ENCODE assay signal across 12 cellular contexts in genomic region chr21:42425603-42425985, GRCh38.
DNase-seq lines count a peak whose midpoint lies in the region; ATAC-seq, FAIRE-seq and TF ChIP-seq lines count a peak whose summit lies in the region.
"Had no signal": no experiment of that assay in that cellular context is flagged by ENCODE, and none has a peak within 500 bp of the region (broad histone marks: within the 10 kb centered on the region; RNA-seq: fewer than 3 reads in every experiment).

No MANE protein-coding gene starts in this region.

- H3K4me3 ChIP-seq in DND-41 (ENCODE audit: low read depth in 1 of 2, low read length in 2 of 2) = peak overlapping the region in 1 of 2 experiments; percentile 39; a peak in 2 of 4 replicates
- H3K4me3 ChIP-seq in Loucy (ENCODE audit: low read length, poor library complexity, severe bottlenecking) = peak overlapping the region; percentile 63
- H3K4me3 ChIP-seq in effector memory CD4-positive, alpha-beta T cell (ENCODE audit: insufficient read depth, low read depth, low read length, poor library complexity, severe bottlenecking) = peak overlapping the region; percentile 32
- H3K4me3 ChIP-seq: PC-9, sigmoid colon, tibial nerve had no signal

- peaks cover 25% of the 10 kb centered on the region for H3K79me2 ChIP-seq in DND-41 (ENCODE audit: insufficient read depth, low read length)
- 0 out of 2 replicates have a peak, but pooled peaks cover 5% of the 10 kb centered on the region for H3K79me2 ChIP-seq in Loucy (ENCODE audit: insufficient read depth, low read length)

- DNase-seq in DND-41 (peak; percentile 66), nucleus accumbens (lab: John Stamatoyannopoulos, UW) (no peak), GM19239 (ENCODE audit: insufficient read length, low spot score) (no peak)
- no peak for DNase-seq in effector memory CD4-positive, alpha-beta T cell
- DNase-seq: NCI-H2227 treated with DMSO at 0.1 percent for 48 hours, PC-9, sigmoid colon had no signal

- H3K4me2 ChIP-seq in DND-41 (ENCODE audit: insufficient read depth, low read length) (peak overlapping the region; percentile 61), Loucy (ENCODE audit: low read depth, low read length, poor library complexity, severe bottlenecking) (peak overlapping the region; percentile 91)
- H3K4me2 ChIP-seq: PC-9 had no signal

- no peaks in the 10 kb centered on the region for H4K20me1 ChIP-seq in DND-41 (ENCODE audit: insufficient read depth, low read length)
- no peaks in the 10 kb centered on the region for H4K20me1 ChIP-seq in Loucy (ENCODE audit: insufficient read depth, low read length, poor library complexity, severe bottlenecking)

- TF ChIP-seq CTCF in DND-41 (IDR thresholded peaks at IDR 0.05; ENCODE audit: borderline replicate concordance, extremely low read depth, low read length, poor library complexity, severe bottlenecking) (no peak), Loucy (conservative IDR thresholded peaks at IDR 0.05; ENCODE audit: low read length) (no peak)

- peaks cover 65% of the 10 kb centered on the region for H3K4me1 ChIP-seq in DND-41 (ENCODE audit: insufficient read depth, low read length)
- H3K4me1 ChIP-seq in Loucy (ENCODE audit: insufficient read depth, low read length, poor library complexity, severe bottlenecking) = peaks cover 71% of the 10 kb centered on the region
- peaks cover 64% of the 10 kb centered on the region for H3K4me1 ChIP-seq in effector memory CD4-positive, alpha-beta T cell (ENCODE audit: control insufficient read depth, insufficient read depth, low read length, poor library complexity, severe bottlenecking)
- H3K4me1 ChIP-seq: sigmoid colon had no signal

- H3K27ac ChIP-seq in DND-41 (ENCODE audit: low read length) = peak overlapping the region; percentile 94
- H3K27ac ChIP-seq in effector memory CD4-positive, alpha-beta T cell (ENCODE audit: insufficient read depth, low read length, poor library complexity, severe bottlenecking) = peak overlapping the region; percentile 82
- H3K27ac ChIP-seq: PC-9, sigmoid colon, tibial nerve had no signal

- peaks cover 79% of the 10 kb centered on the region for H3K36me3 ChIP-seq in DND-41 (ENCODE audit: insufficient read depth, low read length)
- H3K36me3 ChIP-seq in Loucy (ENCODE audit: insufficient read depth, low read length) = 0 out of 2 replicates have a peak, but pooled peaks cover 8% of the 10 kb centered on the region
- peaks cover 70% of the 10 kb centered on the region for H3K36me3 ChIP-seq in effector memory CD4-positive, alpha-beta T cell (ENCODE audit: control insufficient read depth, insufficient read depth, low read length)
- H3K36me3 ChIP-seq: sigmoid colon, tibial nerve had no signal

- FAIRE-seq in GM19239 (lab: Jason Lieb, UNC) = no peak

- no peaks in the 10 kb centered on the region for H3K9me2 ChIP-seq in Loucy (replicated peaks; ENCODE audit: low read depth, low read length)

- H3F3A ChIP-seq in Loucy (ENCODE audit: low read depth) = peaks cover 24% of the 10 kb centered on the region

- H3K9me3 ChIP-seq in DND-41 (ENCODE audit: insufficient read depth, low read length, severe bottlenecking) (no peaks in the 10 kb centered on the region), Loucy (ENCODE audit: insufficient read depth, low read depth, low read length) (peaks cover 10% of the 10 kb centered on the region)
- no peaks in the 10 kb centered on the region for H3K9me3 ChIP-seq in effector memory CD4-positive, alpha-beta T cell (ENCODE audit: control insufficient read depth, low read length)

- TF ChIP-seq POLR2A in GM18505 (IDR thresholded peaks at IDR 0.05; ENCODE audit: borderline replicate concordance, extremely low read depth, insufficient read depth, insufficient read length) = peak; percentile 30

- H3K27me3 ChIP-seq in DND-41 (ENCODE audit: insufficient read depth, low read length, poor library complexity) (no peaks in the 10 kb centered on the region), Loucy (ENCODE audit: insufficient read depth, low read length, poor library complexity, severe bottlenecking) (no peaks in the 10 kb centered on the region)
- H3K27me3 ChIP-seq in effector memory CD4-positive, alpha-beta T cell (replicated peaks; ENCODE audit: control insufficient read depth, insufficient read depth, low read length, poor library complexity, severe bottlenecking) = no peaks in the 10 kb centered on the region

- H3K9ac ChIP-seq in DND-41 (ENCODE audit: low read depth, low read length) (peak overlapping the region; percentile 61), Loucy (ENCODE audit: low read depth, low read length, poor library complexity, severe bottlenecking) (peak overlapping the region; percentile 67)

- ATAC-seq in DND-41 (ENCODE audit: insufficient read depth, low read depth) = peak; percentile 50
- ATAC-seq in GM18505 (IDR thresholded peaks at IDR 0.05; ENCODE audit: unreplicated experiment) = peak; percentile 30
- no peak for ATAC-seq in HG02763 (IDR thresholded peaks at IDR 0.05; ENCODE audit: unreplicated experiment)
- ATAC-seq: left colon had no signal

- H2AFZ ChIP-seq in DND-41 (ENCODE audit: low read depth, low read length) = no peak overlapping the region
- H2AFZ ChIP-seq in Loucy (ENCODE audit: low read length) = no peak overlapping the region
- H2AFZ ChIP-seq: PC-9 had no signal
